Comparison of ENCODE assay signal across 11 cellular contexts in genomic region chr12:116384629-116385485, GRCh38.
DNase-seq lines count a peak whose midpoint lies in the region; ATAC-seq and TF ChIP-seq lines count a peak whose summit lies in the region.
"Had no signal": no experiment of that assay in that cellular context is flagged by ENCODE, and none has a peak within 500 bp of the region (broad histone marks: within the 10 kb centered on the region; RNA-seq: fewer than 3 reads in every experiment).

No MANE protein-coding gene starts in this region.

- no peaks in the 10 kb centered on the region for H4K20me1 ChIP-seq in BLaER1

- ATAC-seq in HG02610 (IDR thresholded peaks at IDR 0.05; ENCODE audit: unreplicated experiment): no peak
- no peak for ATAC-seq in GM19463 (IDR thresholded peaks at IDR 0.05; ENCODE audit: unreplicated experiment)
- no peak for ATAC-seq in HG03521 (IDR thresholded peaks at IDR 0.05; ENCODE audit: unreplicated experiment)
- ATAC-seq: body of pancreas had no signal

- H3K9me3 Mint-ChIP-seq in MCF 10A (ENCODE audit: unreplicated experiment): no peaks in the 10 kb centered on the region
- H3K9me3 Mint-ChIP-seq: type B pancreatic cell had no signal

- H3K27ac Mint-ChIP-seq in MCF 10A (ENCODE audit: low read depth, unreplicated experiment): no peak overlapping the region
- H3K27ac Mint-ChIP-seq: type B pancreatic cell had no signal

- no peaks in the 10 kb centered on the region for H3K36me3 Mint-ChIP-seq in MCF 10A (ENCODE audit: insufficient read depth, unreplicated experiment)
- H3K36me3 Mint-ChIP-seq: type B pancreatic cell had no signal

- H3K4me3 ChIP-seq in BLaER1: no peak overlapping the region
- H3K4me3 ChIP-seq in fibroblast of the aortic adventitia (ENCODE audit: low read depth, low read length): no peak overlapping the region
- H3K4me3 ChIP-seq: body of pancreas had no signal

- CTCF ChIA-PET in MCF 10A (lab: Yijun Ruan, JAX): interaction anchor here (0.6 to 0.7 kb wide), 2 partner anchors 215 to 560 kb away, joined by 3 to 4 read pairs; no protein-coding TSS in a partner anchor

- H3K4me2 ChIP-seq in BLaER1: peak overlapping the region; percentile 18; the same call in 1 of the 2 replicates

- intact Hi-C loops in MCF 10A (cut with micrococcal nuclease): no loop called here

- no peaks in the 10 kb centered on the region for H3K27me3 ChIP-seq in BLaER1
- H3K27me3 ChIP-seq: body of pancreas had no signal

- DNase-seq in HCEC 1CT: peak; percentile 46
- peak; percentile 86 for DNase-seq in OCI-M1 (lab: John Stamatoyannopoulos, UW)
- DNase-seq in fibroblast of the aortic adventitia (ENCODE audit: low read depth): peak; percentile 82
- DNase-seq in MCF 10A (ENCODE audit: unreplicated experiment): no peak
- DNase-seq: stimulated activated CD4-positive, alpha-beta T cell treated with anti-CD3 and anti-CD28 coated beads, Interleukin-12 subunit alpha, Interleukin-12 subunit beta, amount 100 ng/mL, for 4 hours had no signal

- H3K9me3 ChIP-seq in BLaER1: no peaks in the 10 kb centered on the region
- H3K9me3 ChIP-seq: body of pancreas had no signal

- no peak for TF ChIP-seq CTCF in fibroblast of the aortic adventitia (IDR thresholded peaks at IDR 0.05; ENCODE audit: insufficient read depth, low read length)
- TF ChIP-seq CTCF in MCF 10A (IDR thresholded peaks at IDR 0.05; ENCODE audit: unreplicated experiment): no peak

- BruUV-seq in MCF 10A (replicated peaks; lab: Mats Ljungman, UMichigan): no TSS peak

- H3K4me1 Mint-ChIP-seq in MCF 10A (ENCODE audit: insufficient read depth, unreplicated experiment): peaks cover 28% of the 10 kb centered on the region

- H3K27ac ChIP-seq in BLaER1: no peak overlapping the region
- H3K27ac ChIP-seq: body of pancreas had no signal

- H3K9ac ChIP-seq in BLaER1: no peak overlapping the region

- POLR2A ChIA-PET in MCF 10A (lab: Yijun Ruan, JAX): interaction anchor here (0.9 kb wide), 1 partner anchor 20 kb away, joined by 3 read pairs; no protein-coding TSS in a partner anchor

- H3K4me1 ChIP-seq in BLaER1: peaks cover 22% of the 10 kb centered on the region

- H3K4me3 Mint-ChIP-seq in MCF 10A (ENCODE audit: unreplicated experiment): no peak overlapping the region
- H3K4me3 Mint-ChIP-seq: type B pancreatic cell had no signal

- H3K36me3 ChIP-seq in BLaER1: no peaks in the 10 kb centered on the region

- H3K27me3 Mint-ChIP-seq in MCF 10A (ENCODE audit: insufficient read depth, unreplicated experiment): no peaks in the 10 kb centered on the region
